Comparison of ENCODE assay signal across 1 cellular context in genomic region chr1:215045647-215046308, GRCh38.
TF ChIP-seq lines count a peak whose summit lies in the region.

No MANE protein-coding gene starts in this region.

TF ChIP-seq in K562, 482 proteins besides CTCF, POLR2A, EP300 and RAD21:
- TF ChIP-seq ZNF316 (IDR thresholded peaks at IDR 0.05) (peak; percentile 43), NR4A1 (CRISPR knock-in tag; IDR thresholded peaks at IDR 0.05) (no peak), NR4A1 (tag; IDR thresholded peaks at IDR 0.05) (no peak)
